Comparison of ENCODE assay signal across 23 cellular contexts in the genomic region with DNA sequence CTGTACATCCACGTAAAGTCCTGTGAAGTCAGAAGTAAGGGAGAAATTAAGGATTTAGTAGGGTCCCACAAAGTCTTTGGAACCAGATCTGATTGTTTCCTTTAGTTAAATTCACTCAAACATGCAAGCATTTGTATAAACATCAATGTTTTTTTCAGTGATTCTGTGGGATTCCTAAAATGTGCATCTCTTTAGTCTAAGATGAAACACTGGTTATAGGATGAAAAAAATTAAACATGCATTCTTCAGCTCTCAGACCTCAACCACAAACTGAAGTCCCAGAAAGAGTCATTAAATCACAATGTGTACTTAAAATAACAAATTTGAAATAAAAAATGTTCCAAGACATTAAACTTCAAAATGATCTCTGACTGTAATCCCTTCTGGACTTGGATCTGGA.
A peak's percentile ranks its signal among the peaks of the same experiment; 100 is the strongest.
DNase-seq lines count a peak whose midpoint lies in the region; ATAC-seq and TF ChIP-seq lines count a peak whose summit lies in the region.
"Had no signal": no experiment of that assay in that cellular context is flagged by ENCODE, and none has a peak within 500 bp of the region (broad histone marks: within the 10 kb centered on the region; RNA-seq: fewer than 3 reads in every experiment).

No MANE protein-coding gene starts in this region.

- ATAC-seq in GM19397 (IDR thresholded peaks at IDR 0.05; ENCODE audit: unreplicated experiment): no peak
- no peak for ATAC-seq in GM18868 (IDR thresholded peaks at IDR 0.05; ENCODE audit: unreplicated experiment)
- ATAC-seq in HG03159 (IDR thresholded peaks at IDR 0.05; ENCODE audit: unreplicated experiment): no peak
- ATAC-seq: activated T-cell treated with anti-CD3 and anti-CD28 coated beads, Interleukin-2, amount 50 U/mL, for 72 hours; left lobe of liver; SK-N-SH treated with all-trans-retinoic acid at 6 μM for 48 hours; stimulated activated memory B cell treated with anti-CD40 and anti-IgM and Interleukin-4, amounts not matched to agents 10 μg/mL and 1 μg/mL and 100 μg/mL, for 72 hours had no signal

- TF ChIP-seq POLR2A in erythroblast (IDR thresholded peaks at IDR 0.05; ENCODE audit: low read length): no peak

- DNase-seq in AG08395 (ENCODE audit: low spot score): peak; percentile 66
- DNase-seq in HCEC 1CT: peak; percentile 68
- peak; percentile 65 for DNase-seq in astrocyte of the hippocampus (ENCODE audit: low read depth, low spot score)
- DNase-seq in foreskin fibroblast: peak; percentile 59 to 74
- DNase-seq in erythroblast (lab: John Stamatoyannopoulos, UW): no peak
- DNase-seq: activated CD4-positive, alpha-beta T cell treated with anti-CD3 and anti-CD28 coated beads for 48 hours; activated naive CD4-positive, alpha-beta T cell treated with Interleukin-2 at 50 U/mL for 16 hours; activated T-cell treated with anti-CD3 and anti-CD28 coated beads, Interleukin-2, amount 50 U/mL, for 72 hours; C1 segment of cervical spinal cord; Calu3; dermis blood vessel endothelial cell; GOT3; hypothalamus; mesendoderm; NCI-H187; stimulated activated CD4-positive, alpha-beta T cell treated with anti-CD3 and anti-CD28 coated beads, Interleukin-2, amount 100 ng/mL, for 48 hours; T-helper 2 cell had no signal

- TF ChIP-seq CTCF in foreskin fibroblast (IDR thresholded peaks at IDR 0.05; ENCODE audit: low read depth, low read length): no peak

- peak overlapping the region; percentile 22 to 35 for H3K4me3 ChIP-seq in foreskin fibroblast (ENCODE audit: low read depth in 1 of 2, low read length in 2 of 2)

Comparison
In these comparisons a context has a peak if more than half of its experiments do, and no peak if none do; other contexts are left out.
1. DNase-seq: peak in AG08395 (single experiment), HCEC 1CT (single experiment), astrocyte of the hippocampus (single experiment) and foreskin fibroblast (2 of 2); none in erythroblast (0 of 2).